10 cellular contexts compared by ENCODE assay signal in genomic region chr2:158620656-158621055, GRCh38.
"Had no signal": no experiment of that assay in that cellular context is flagged by ENCODE, and none has a peak within 500 bp of the region (broad histone marks: within the 10 kb centered on the region; RNA-seq: fewer than 3 reads in every experiment).

No MANE protein-coding gene starts in this region.

- H3K9ac ChIP-seq: GM23248, KMS-11 had no signal

- H3K4me3 Mint-ChIP-seq: HFFc6 had no signal

- H3K9me3 ChIP-seq: HAP-1 had no signal

- H3K4me2 ChIP-seq: KMS-11 had no signal

- H3K27ac ChIP-seq: GM23248, HL-60, KMS-11 had no signal

- ATAC-seq: HCT116 had no signal

- DNase-seq: GM23248, GOT3, H7, HFFc6, IMR-90, KBM-7 had no signal

- H3K4me1 ChIP-seq: HAP-1 had no signal

- H3K9me3 Mint-ChIP-seq: HFFc6 had no signal

- H3K4me3 ChIP-seq: GM23248, HAP-1 had no signal
